Comparison of ENCODE assay signal across 8 cellular contexts in genomic region chr2:240232961-240233890, GRCh38.
DNase-seq lines count a peak whose midpoint lies in the region; ATAC-seq and TF ChIP-seq lines count a peak whose summit lies in the region.

No MANE protein-coding gene starts in this region.

- intact Hi-C loops in tibial artery (cut with DNase I; ENCODE audit: low total_unique reads): loop anchor here (2.0 to 10.0 kb wide), 3 partner anchors 114 to 332 kb away; partner anchors contain the start of genes DUSP28 and RNPEPL1

- H3K36me3 Mint-ChIP-seq in activated naive CD8-positive, alpha-beta T cell treated with anti-CD3 and anti-CD28 coated beads, Interleukin-2, amount 10 ng/mL, durations not matched to agents 7 days and 5 days: peaks cover 2% of the 10 kb centered on the region

- H3K9ac ChIP-seq in parathyroid adenoma: no peak overlapping the region

- peak overlapping the region; percentile 58 for H2AFZ ChIP-seq in parathyroid adenoma

- peak; percentile 65 for ATAC-seq in activated naive CD8-positive, alpha-beta T cell treated with anti-CD3 and anti-CD28 coated beads, Interleukin-2, amount 10 ng/mL, durations not matched to agents 7 days and 5 days (ENCODE audit: low read depth)
- no peak for ATAC-seq in HG03520 (IDR thresholded peaks at IDR 0.05; ENCODE audit: unreplicated experiment)

- H3K4me3 ChIP-seq in cardiac muscle cell (no peak overlapping the region), parathyroid adenoma (ENCODE audit: low read depth, low read length) (no peak overlapping the region), tibial artery (peak overlapping the region; percentile 33 to 51)

- POLR2A ChIA-PET in activated naive CD8-positive, alpha-beta T cell treated with anti-CD3 and anti-CD28 coated beads, Interleukin-2, amount 10 ng/mL, durations not matched to agents 7 days and 5 days (lab: Charles Lee): no interaction called here

- H3K36me3 ChIP-seq in cardiac muscle cell: no peaks in the 10 kb centered on the region
- H3K36me3 ChIP-seq in parathyroid adenoma (ENCODE audit: control insufficient read depth, insufficient read depth, low read length): no peaks in the 10 kb centered on the region
- no peaks in the 10 kb centered on the region for H3K36me3 ChIP-seq in tibial artery

- no peak overlapping the region for H3K4me3 Mint-ChIP-seq in activated naive CD8-positive, alpha-beta T cell treated with anti-CD3 and anti-CD28 coated beads, Interleukin-2, amount 10 ng/mL, durations not matched to agents 7 days and 5 days

- peak; percentile 91 for TF ChIP-seq CTCF in cardiac muscle cell (IDR thresholded peaks at IDR 0.05; ENCODE audit: low read depth, low read length)
- TF ChIP-seq CTCF in parathyroid adenoma (IDR thresholded peaks at IDR 0.05): peak; percentile 86
- peak; percentile 90 to 98 for TF ChIP-seq CTCF in tibial artery (IDR thresholded peaks at IDR 0.05)

- H3K9me3 Mint-ChIP-seq in activated naive CD8-positive, alpha-beta T cell treated with anti-CD3 and anti-CD28 coated beads, Interleukin-2, amount 10 ng/mL, durations not matched to agents 7 days and 5 days: peaks cover 5% of the 10 kb centered on the region

- H3K27me3 Mint-ChIP-seq in activated naive CD8-positive, alpha-beta T cell treated with anti-CD3 and anti-CD28 coated beads, Interleukin-2, amount 10 ng/mL, durations not matched to agents 7 days and 5 days: no peaks in the 10 kb centered on the region

- DNase-seq in COLO668 (lab: John Stamatoyannopoulos, UW; ENCODE audit: unreplicated experiment): peak; percentile 54
- DNase-seq in KBM-7: peak; percentile 85
- peak; percentile 38 for DNase-seq in SKM-1 treated with dmso at 0.1 percent for 144 hours (lab: John Stamatoyannopoulos, UW; ENCODE audit: unreplicated experiment)
- DNase-seq in activated naive CD8-positive, alpha-beta T cell treated with anti-CD3 and anti-CD28 coated beads, Interleukin-2, amount 10 ng/mL, durations not matched to agents 7 days and 5 days: peak; percentile 84
- peak; percentile 61 to 88 for DNase-seq in cardiac muscle cell (ENCODE audit: low read depth in 1 of 2, low spot score in 1 of 2)
- DNase-seq in tibial artery: peak; percentile 76 to 95

- H3K4me1 Mint-ChIP-seq in activated naive CD8-positive, alpha-beta T cell treated with anti-CD3 and anti-CD28 coated beads, Interleukin-2, amount 10 ng/mL, durations not matched to agents 7 days and 5 days: no peaks in the 10 kb centered on the region

- peak overlapping the region; percentile 71 for H3K4me2 ChIP-seq in parathyroid adenoma (ENCODE audit: low read length)

- no peak overlapping the region for H3K27ac Mint-ChIP-seq in activated naive CD8-positive, alpha-beta T cell treated with anti-CD3 and anti-CD28 coated beads, Interleukin-2, amount 10 ng/mL, durations not matched to agents 7 days and 5 days

- H3K9me3 ChIP-seq in cardiac muscle cell (ENCODE audit: low read depth) (no peaks in the 10 kb centered on the region), parathyroid adenoma (ENCODE audit: control insufficient read depth, low read length) (no peaks in the 10 kb centered on the region), tibial artery (peaks cover 0 to 10% (median 4%) of the 10 kb centered on the region in 3 donors)

- in situ Hi-C loops in KBM-7 (cut with MboI; ENCODE audit: low pct_unique_long_range_greater_than_20kb, low sequenced_read_pairs): loop anchor here (25.0 kb wide), 1 partner anchor 204 kb away; the partner anchor contains the start of gene GPC1

- H3K27me3 ChIP-seq in cardiac muscle cell (no peaks in the 10 kb centered on the region), parathyroid adenoma (ENCODE audit: control insufficient read depth, insufficient read depth, low read length) (no peaks in the 10 kb centered on the region), tibial artery (no peaks in the 10 kb centered on the region)

- no peaks in the 10 kb centered on the region for H3K79me2 ChIP-seq in parathyroid adenoma

- no peaks in the 10 kb centered on the region for H3K4me1 ChIP-seq in cardiac muscle cell (ENCODE audit: low read depth)
- no peaks in the 10 kb centered on the region for H3K4me1 ChIP-seq in parathyroid adenoma
- H3K4me1 ChIP-seq in tibial artery: peaks cover 0 to 54% (median 34%) of the 10 kb centered on the region in 4 donors

- H3K27ac ChIP-seq in cardiac muscle cell (no peak overlapping the region), parathyroid adenoma (no peak overlapping the region), tibial artery (peak overlapping the region; percentile 65 to 72)

Comparison
In these comparisons a context has a peak if more than half of its experiments do, and no peak if none do; other contexts are left out.
1. H3K27ac ChIP-seq: peak in tibial artery (2 of 2); none in cardiac muscle cell (single experiment) and parathyroid adenoma (single experiment).
2. H3K4me3 ChIP-seq: peak in tibial artery (2 of 2); none in cardiac muscle cell (single experiment) and parathyroid adenoma (single experiment).
3. Peak in every context shown above with its lines, with median percentiles within 50 percentile points of each other: DNase-seq and CTCF ChIP-seq.